Comparison of ENCODE assay signal across 16 cellular contexts in the genomic region with DNA sequence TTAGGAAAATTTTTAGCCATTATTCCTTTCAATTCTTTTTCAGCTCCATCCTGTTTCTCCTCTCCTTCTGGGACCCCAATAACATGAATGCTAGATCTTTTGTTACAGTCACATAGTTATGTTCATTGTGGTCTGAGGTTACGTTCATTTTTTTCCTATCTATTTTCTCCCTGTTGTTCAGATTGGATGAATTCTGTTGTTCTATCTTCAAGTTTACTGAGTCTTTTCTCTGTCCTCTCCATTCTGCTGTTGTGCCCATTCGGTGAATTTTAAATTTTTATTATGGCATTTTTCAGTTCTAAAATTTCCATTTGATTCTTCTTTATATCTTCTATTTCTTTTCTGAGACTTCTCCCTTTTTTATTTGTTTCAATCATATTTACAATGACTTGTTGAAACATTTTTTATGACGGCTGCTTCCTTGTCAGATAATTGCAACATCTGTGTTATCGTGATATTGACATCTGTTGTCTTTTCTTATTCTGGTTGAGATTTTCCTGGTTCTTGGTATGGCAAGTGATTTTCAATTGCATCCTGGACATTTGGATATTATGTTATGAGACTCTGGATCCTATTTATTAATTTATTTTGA. TPM values are rescaled to one million over a fixed set of nuclear protein-coding genes. Genes with fewer than 3 reads are reported as not detected.
DNase-seq lines count a peak whose midpoint lies in the region; ATAC-seq and TF ChIP-seq lines count a peak whose summit lies in the region.
"Had no signal": no experiment of that assay in that cellular context is flagged by ENCODE, and none has a peak within 500 bp of the region (broad histone marks: within the 10 kb centered on the region; RNA-seq: fewer than 3 reads in every experiment).

No MANE protein-coding gene starts in this region.

- H3F3A ChIP-seq in PC-9 (ENCODE audit: insufficient read depth, low read depth) = peaks cover 6% of the 10 kb centered on the region; the same call in 1 of the 2 replicates

- H3K9me3 Mint-ChIP-seq in activated naive CD4-positive, alpha-beta T cell treated with anti-CD3 and anti-CD28 coated beads for 36 hours = peaks cover 25% of the 10 kb centered on the region
- H3K9me3 Mint-ChIP-seq in T-cell = peaks cover 7 to 38% (median 17%) of the 10 kb centered on the region in 3 donors
- H3K9me3 Mint-ChIP-seq in activated naive CD4-positive, alpha-beta T cell treated with anti-CD3 and anti-CD28 coated beads, Interleukin-2, amount 50 U/mL, for 72 hours = peaks cover 7 to 39% of the 10 kb centered on the region in 2 donors

- intact Hi-C loops in activated naive CD4-positive, alpha-beta T cell treated with anti-CD3 and anti-CD28 coated beads for 36 hours (cut with micrococcal nuclease) = loop anchor here (1.0 kb wide), 1 partner anchor 10 kb away; no protein-coding TSS in a partner anchor
- intact Hi-C loops in PC-9 (cut with micrococcal nuclease; ENCODE audit: unreplicated experiment) = no loop called here

- H3K4me3 Mint-ChIP-seq in activated naive CD4-positive, alpha-beta T cell treated with anti-CD3 and anti-CD28 coated beads for 36 hours = peak overlapping the region; percentile 4
- H3K4me3 Mint-ChIP-seq in T-cell = peak overlapping the region in 1 of 3 donors; percentile 7
- H3K4me3 Mint-ChIP-seq: B cell had no signal

- DNase-seq in activated naive CD4-positive, alpha-beta T cell treated with anti-CD3 and anti-CD28 coated beads for 36 hours = no peak
- DNase-seq in activated naive CD4-positive, alpha-beta T cell treated with anti-CD3 and anti-CD28 coated beads, Interleukin-2, amount 50 U/mL, for 16 hours = no peak
- DNase-seq in T-cell (no peak), PC-9 (no peak)
- DNase-seq in activated naive CD4-positive, alpha-beta T cell treated with anti-CD3 and anti-CD28 coated beads, Interleukin-2, amount 50 U/mL, for 72 hours (ENCODE audit: low spot score in 2 of 2) = no peak
- DNase-seq: CD4-positive, CD25-positive, alpha-beta regulatory T cell; DMS53; IMR-90; Kasumi-1; MM.1S; NCI-H1092 treated with DMSO at 0.1 percent for 48 hours; NCI-H2081 treated with DMSO at 0.1 percent for 48 hours; NCI-H510A treated with DMSO at 0.1 percent for 48 hours had no signal

- TF ChIP-seq CTCF in PC-9 (conservative IDR thresholded peaks at IDR 0.05) = no peak

- no peak overlapping the region for H3K4me2 ChIP-seq in PC-9

- H3K27me3 ChIP-seq in PC-9 (ENCODE audit: insufficient read depth, low read depth) = no peaks in the 10 kb centered on the region

- H4K20me1 ChIP-seq in PC-9 (ENCODE audit: insufficient read depth) = no peaks in the 10 kb centered on the region

- H3K4me3 ChIP-seq in urinary bladder (ENCODE audit: low read depth, low read length) = no peak overlapping the region
- no peak overlapping the region for H3K4me3 ChIP-seq in PC-9

- no peak overlapping the region for H2AFZ ChIP-seq in PC-9

- POLR2A ChIA-PET in T-cell (lab: Charles Lee) (no interaction called here), PC-9 (lab: Charles Lee; ENCODE audit: unreplicated experiment) (no interaction called here)

- 82% methylated on average over 4 of the region's 4 CpGs for WGBS in urinary bladder

- H3K4me1 ChIP-seq in urinary bladder (ENCODE audit: insufficient read depth) (no peaks in the 10 kb centered on the region), PC-9 (replicated peaks; ENCODE audit: insufficient read depth) (no peaks in the 10 kb centered on the region)

- no peaks in the 10 kb centered on the region for H3K36me3 ChIP-seq in urinary bladder (ENCODE audit: insufficient read depth)
- no peaks in the 10 kb centered on the region for H3K36me3 ChIP-seq in PC-9 (ENCODE audit: low read depth)

- CTCF ChIA-PET in activated naive CD4-positive, alpha-beta T cell treated with anti-CD3 and anti-CD28 coated beads for 36 hours (lab: Charles Lee) = no interaction called here
- CTCF ChIA-PET in T-cell (lab: Charles Lee) (interaction anchor here in 1 of 2 donors (0.9 kb wide), 1 partner anchor 42 kb away, joined by 4 read pairs; no protein-coding TSS in a partner anchor), PC-9 (lab: Charles Lee) (no interaction called here)

- peaks cover 16% of the 10 kb centered on the region; the same call in 1 of the 2 replicates for H3K9me3 ChIP-seq in PC-9 (ENCODE audit: insufficient read depth, low read depth)

- no peak for ATAC-seq in T-cell (replicated peaks in 1 of 4)
- no peak for ATAC-seq in activated naive CD4-positive, alpha-beta T cell treated with anti-CD3 and anti-CD28 coated beads, Interleukin-2, amount 50 U/mL, for 72 hours
- no peak for ATAC-seq in GM19324 (IDR thresholded peaks at IDR 0.05; ENCODE audit: low FRiP score, unreplicated experiment)

- H3K9me2 ChIP-seq in PC-9 (ENCODE audit: insufficient read depth) = no peaks in the 10 kb centered on the region

- no peaks in the 10 kb centered on the region for H3K79me2 ChIP-seq in PC-9 (ENCODE audit: low read depth)

- BruUV-seq in PC-9 (replicated peaks; lab: Mats Ljungman, UMichigan) = no TSS peak

- H3K4me1 Mint-ChIP-seq in activated naive CD4-positive, alpha-beta T cell treated with anti-CD3 and anti-CD28 coated beads for 36 hours (ENCODE audit: low read depth) = peaks cover 34% of the 10 kb centered on the region
- peaks cover 12 to 25% (median 19%) of the 10 kb centered on the region in 3 donors for H3K4me1 Mint-ChIP-seq in T-cell

- peaks cover 12% of the 10 kb centered on the region for H3K36me3 Mint-ChIP-seq in activated naive CD4-positive, alpha-beta T cell treated with anti-CD3 and anti-CD28 coated beads for 36 hours (ENCODE audit: low read depth)
- peaks cover 10% of the 10 kb centered on the region for H3K36me3 Mint-ChIP-seq in T-cell
- H3K36me3 Mint-ChIP-seq in activated naive CD4-positive, alpha-beta T cell treated with anti-CD3 and anti-CD28 coated beads, Interleukin-2, amount 50 U/mL, for 72 hours = peaks cover 6 to 43% of the 10 kb centered on the region in 2 donors

- peak overlapping the region; percentile 90 for H3K27ac Mint-ChIP-seq in activated naive CD4-positive, alpha-beta T cell treated with anti-CD3 and anti-CD28 coated beads for 36 hours
- H3K27ac Mint-ChIP-seq in T-cell = peak overlapping the region; percentile 58 to 74
- H3K27ac Mint-ChIP-seq in activated naive CD4-positive, alpha-beta T cell treated with anti-CD3 and anti-CD28 coated beads, Interleukin-2, amount 50 U/mL, for 72 hours = peak overlapping the region; percentile 18 to 95
- H3K27ac Mint-ChIP-seq: B cell had no signal

- H3K27ac ChIP-seq in urinary bladder (ENCODE audit: low read depth) = peak overlapping the region; percentile 23
- no peak overlapping the region for H3K27ac ChIP-seq in PC-9

- no peaks in the 10 kb centered on the region for H3K27me3 Mint-ChIP-seq in activated naive CD4-positive, alpha-beta T cell treated with anti-CD3 and anti-CD28 coated beads for 36 hours (ENCODE audit: low read depth)
- no peaks in the 10 kb centered on the region for H3K27me3 Mint-ChIP-seq in T-cell

RNA-seq across cellular contexts. Expression of a gene that starts 12.6 kb away (rescaled TPM):
- 10 to 100 TPM in 1 of 2 experiments, 1 to 10 TPM in 1; 9.5 to 10.1 TPM for total RNA-seq in activated naive CD4-positive, alpha-beta T cell treated with anti-CD3 and anti-CD28 coated beads for 36 hours
- total RNA-seq in T-cell (10 to 100 TPM in 4 of 5 donors, 1 to 10 TPM in 1; 8.8 to 23.9 (median 19.3) TPM), urinary bladder (33.8 TPM), PC-9 (2021) (267 and 269 TPM in 2 replicates)
- total RNA-seq in activated naive CD4-positive, alpha-beta T cell treated with anti-CD3 and anti-CD28 coated beads, Interleukin-2, amount 50 U/mL, for 72 hours = 10 to 100 TPM; 15.2 to 20.7 TPM
- 44.7 TPM for polyA plus RNA-seq in urinary bladder

RNA-seq across cellular contexts. Expression of a gene that starts 36.3 kb away (rescaled TPM):
- total RNA-seq in activated naive CD4-positive, alpha-beta T cell treated with anti-CD3 and anti-CD28 coated beads for 36 hours = 10 to 100 TPM; 33.3 to 42.4 TPM
- total RNA-seq in T-cell (10 to 100 TPM; 15.5 to 39.2 (median 33.3) TPM), urinary bladder (26.2 TPM), PC-9 (2021) (31.3 and 43.9 TPM in 2 replicates)
- total RNA-seq in activated naive CD4-positive, alpha-beta T cell treated with anti-CD3 and anti-CD28 coated beads, Interleukin-2, amount 50 U/mL, for 72 hours = 10 to 100 TPM; 27.6 to 44.9 TPM
- 25.7 TPM for polyA plus RNA-seq in urinary bladder

RNA-seq across cellular contexts. Expression of a gene that starts 42.4 kb away (rescaled TPM):
- 10 to 100 TPM; 78.1 to 82.8 TPM for total RNA-seq in activated naive CD4-positive, alpha-beta T cell treated with anti-CD3 and anti-CD28 coated beads for 36 hours
- 10 to 100 TPM; 25.1 to 55.2 (median 40.9) TPM for total RNA-seq in T-cell
- total RNA-seq in activated naive CD4-positive, alpha-beta T cell treated with anti-CD3 and anti-CD28 coated beads, Interleukin-2, amount 50 U/mL, for 72 hours = 10 to 100 TPM; 55.1 to 55.7 TPM
- total RNA-seq in urinary bladder = 14.4 TPM
- 10.3 TPM for polyA plus RNA-seq in urinary bladder
- total RNA-seq in PC-9 (2021) = 59.4 and 60.3 TPM in 2 replicates
